In the genomic region with DNA sequence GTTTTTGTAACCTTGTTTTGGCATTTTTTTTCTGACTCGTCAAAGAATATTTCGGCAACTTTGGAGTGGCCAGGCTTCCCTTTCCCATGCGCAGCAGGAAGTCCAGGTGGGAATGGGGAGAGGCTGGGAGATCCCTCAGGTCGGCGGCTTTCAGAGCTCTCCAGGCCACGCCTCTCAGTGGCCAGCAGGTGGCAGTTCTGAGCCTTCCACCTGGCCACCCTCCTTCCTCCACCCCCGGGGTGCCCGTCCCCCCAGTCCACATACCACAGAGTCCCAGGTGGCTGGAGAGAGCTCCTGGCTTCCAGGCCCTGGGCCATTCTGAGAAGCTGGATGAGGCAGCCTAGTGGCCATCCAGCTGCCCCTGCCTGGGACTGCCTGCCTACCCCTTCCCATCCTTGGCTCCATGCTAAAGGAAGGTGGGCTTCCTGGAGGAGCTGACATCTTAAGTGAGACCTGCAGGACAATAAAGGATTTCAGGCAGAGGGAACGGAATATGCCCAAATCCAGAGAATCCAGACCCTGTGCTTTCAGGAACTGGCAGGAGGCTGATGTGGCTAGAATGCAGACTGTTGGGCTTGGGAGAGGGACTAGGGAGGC, we compare ENCODE assay signal across 8 cellular contexts. TPM values are rescaled to one million over a fixed set of nuclear protein-coding genes. Genes with fewer than 3 reads are reported as not detected.
DNase-seq lines count a peak whose midpoint lies in the region; ATAC-seq and TF ChIP-seq lines count a peak whose summit lies in the region.

No MANE protein-coding gene starts in this region.

- H3K4me1 ChIP-seq in testis, result no peaks in the 10 kb centered on the region
- no peaks in the 10 kb centered on the region for H3K4me1 ChIP-seq in tibial nerve

- H3K27ac ChIP-seq in testis (no peak overlapping the region), tibial nerve (no peak overlapping the region)

- no peak for ATAC-seq in GM18520 (IDR thresholded peaks at IDR 0.05; ENCODE audit: unreplicated experiment)

- H3K36me3 ChIP-seq in testis (ENCODE audit: low read depth, missing control alignments), result no peaks in the 10 kb centered on the region
- H3K36me3 ChIP-seq in tibial nerve, result no peaks in the 10 kb centered on the region

- WGBS in testis, 2 donors, result 39 to 54% methylated on average over 7 to 9 of the region's 9 CpGs
- 28 to 34% methylated on average over 9 of the region's 9 CpGs for WGBS in tibial nerve, 2 donors

- peak; percentile 90 for TF ChIP-seq CTCF in GM12875 (IDR thresholded peaks at IDR 0.05; ENCODE audit: borderline replicate concordance, insufficient read depth, low read depth, low read length)
- TF ChIP-seq CTCF in testis (IDR thresholded peaks at IDR 0.05), result peak in 2 of 3 experiments; percentile 14 to 49
- peak in 2 of 5 experiments; percentile 21 to 29 for TF ChIP-seq CTCF in tibial nerve (IDR thresholded peaks at IDR 0.05)

- DNase-seq in NAMALWA (ENCODE audit: low spot score) (peak; percentile 50), iPS-NIHi11 (ENCODE audit: low spot score) (peak; percentile 78), testis (no peak), cerebellar cortex (ENCODE audit: low spot score) (no peak), tibial nerve (ENCODE audit: low spot score in 2 of 2) (no peak)
- DNase-seq in activated effector memory CD4-positive, alpha-beta T cell treated with Interleukin-2 at 50 U/mL for 16 hours, result peak; percentile 9

- no peak for TF ChIP-seq EP300 in tibial nerve (IDR thresholded peaks at IDR 0.05)

- intact Hi-C loops in testis (cut with DNase I; ENCODE audit: low total_unique reads), result no loop called here

- H3K27me3 ChIP-seq in testis (no peaks in the 10 kb centered on the region), tibial nerve (peaks cover 0 to 37% of the 10 kb centered on the region in 2 donors)

- TF ChIP-seq POLR2A in testis (IDR thresholded peaks at IDR 0.05) (no peak), tibial nerve (IDR thresholded peaks at IDR 0.05) (no peak)

- H3K9me3 ChIP-seq in testis (no peaks in the 10 kb centered on the region), tibial nerve (no peaks in the 10 kb centered on the region)

- H3K4me3 ChIP-seq in GM12875 (ENCODE audit: low read depth, low read length) (no peak overlapping the region), testis (no peak overlapping the region), tibial nerve (no peak overlapping the region)

RNA-seq across cellular contexts. Expression of a gene that starts 46.3 kb away (rescaled TPM):
- 10 to 100 TPM; 16.3 to 17.6 TPM for total RNA-seq in testis
- 32.2 TPM for polyA plus RNA-seq in testis (ENCODE audit: insufficient read depth, low read depth, low replicate concordance)
- 1 to 10 TPM in 3 of 4 donors, under 1 TPM in 1; 0.60 to 4.9 (median 3.8) TPM for total RNA-seq in tibial nerve

Comparison
In these comparisons a context has a peak if more than half of its experiments do, and no peak if none do; other contexts are left out.
1. DNase-seq: peak in NAMALWA (single experiment), activated effector memory CD4-positive, alpha-beta T cell treated with Interleukin-2 at 50 U/mL for 16 hours (single experiment) and iPS-NIHi11 (single experiment); none in testis (single experiment), cerebellar cortex (single experiment) and tibial nerve (0 of 2).